ENCODE assay signal across 8 cellular contexts in the genomic region with DNA sequence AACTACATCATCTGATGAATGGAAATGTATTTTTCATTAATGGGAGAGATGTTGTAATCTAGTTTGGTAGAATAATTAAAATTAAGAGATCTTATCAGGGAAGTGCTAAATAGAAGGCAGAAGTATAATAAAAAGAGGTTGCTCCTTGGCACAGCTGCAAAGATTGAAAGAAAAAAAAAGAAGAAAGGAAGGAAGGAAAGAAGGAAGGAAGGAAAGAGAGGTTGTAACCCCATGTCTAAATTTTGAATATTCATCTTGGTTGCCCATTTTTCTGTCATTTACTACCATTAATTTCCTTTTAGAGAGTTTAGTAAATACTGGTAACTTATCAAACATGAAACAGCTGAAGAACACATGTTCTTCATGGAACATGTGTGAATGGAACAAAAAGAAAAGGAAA. TPM values are rescaled to one million over a fixed set of nuclear protein-coding genes. Genes with fewer than 3 reads are reported as not detected.
DNase-seq lines count a peak whose midpoint lies in the region; ATAC-seq, FAIRE-seq and TF ChIP-seq lines count a peak whose summit lies in the region.

No MANE protein-coding gene starts in this region.

- H3K36me3 Mint-ChIP-seq in Calu3 (ENCODE audit: insufficient read depth, unreplicated experiment): peaks cover 40% of the 10 kb centered on the region

- peaks cover 2% of the 10 kb centered on the region for H3K9me3 Mint-ChIP-seq in Calu3 (ENCODE audit: low read depth, unreplicated experiment)

- H3K27ac ChIP-seq in OCI-LY3 (ENCODE audit: low read length) (peak overlapping the region; percentile 89), pancreas (peak overlapping the region in 3 of 4 donors; percentile 6 to 91 (median 87)), foreskin keratinocyte (no peak overlapping the region)

- peak overlapping the region; percentile 52 for H2AFZ ChIP-seq in OCI-LY3 (ENCODE audit: low read depth, low read length)

- H3K4me3 ChIP-seq in OCI-LY3 (ENCODE audit: low read length) (peak overlapping the region; percentile 81), endocrine pancreas (ENCODE audit: control insufficient read depth, insufficient read depth, low read length) (peak overlapping the region; percentile 92), pancreas (peak overlapping the region in 2 of 4 donors; percentile 30 to 44)

- peaks cover 14% of the 10 kb centered on the region for H3K27me3 Mint-ChIP-seq in Calu3 (ENCODE audit: unreplicated experiment)

- no TSS peak for BruUV-seq in Calu3 (replicated peaks; lab: Mats Ljungman, UMichigan)

- peak in 2 of 4 donors; percentile 1 to 3 for ATAC-seq in pancreas
- ATAC-seq in esophagus mucosa: no peak
- no peak for ATAC-seq in foreskin keratinocyte

- TF ChIP-seq CTCF in Calu3 (IDR thresholded peaks at IDR 0.05; ENCODE audit: unreplicated experiment): no peak
- TF ChIP-seq CTCF in OCI-LY3 (IDR thresholded peaks at IDR 0.05; ENCODE audit: low read depth, low read length): no peak
- TF ChIP-seq CTCF in pancreas (IDR thresholded peaks at IDR 0.05): no peak
- TF ChIP-seq CTCF in foreskin keratinocyte (conservative IDR thresholded peaks at IDR 0.05): no peak

- H3K4me3 Mint-ChIP-seq in Calu3 (ENCODE audit: low read depth, unreplicated experiment): peak overlapping the region; percentile 71

- peaks cover 22% of the 10 kb centered on the region for H3K4me1 ChIP-seq in OCI-LY3 (ENCODE audit: low read length)
- H3K4me1 ChIP-seq in endocrine pancreas (ENCODE audit: control insufficient read depth, insufficient read depth, low read length): peaks cover 10% of the 10 kb centered on the region
- peaks cover 5 to 9% (median 7%) of the 10 kb centered on the region in 3 donors for H3K4me1 ChIP-seq in pancreas
- H3K4me1 ChIP-seq in foreskin keratinocyte: no peaks in the 10 kb centered on the region

- CTCF ChIA-PET in Calu3 (lab: Charles Lee): interaction anchor here (0.6 to 4.3 kb wide), 16 partner anchors 9 to 325 kb away, joined by 3 to 23 read pairs (median 7); a partner anchor contains a TSS

- H4K20me1 ChIP-seq in OCI-LY3 (ENCODE audit: insufficient read depth, low read length): no peaks in the 10 kb centered on the region

- H3K9me3 ChIP-seq in OCI-LY3 (ENCODE audit: insufficient read depth, low read length) (no peaks in the 10 kb centered on the region), endocrine pancreas (ENCODE audit: control insufficient read depth, low read length) (no peaks in the 10 kb centered on the region), pancreas (no peaks in the 10 kb centered on the region)

- H3K79me2 ChIP-seq in OCI-LY3 (ENCODE audit: low read length): no peaks in the 10 kb centered on the region

- peak overlapping the region; percentile 60 for H3K4me2 ChIP-seq in OCI-LY3 (ENCODE audit: low read length)

- H3K27ac Mint-ChIP-seq in Calu3 (ENCODE audit: unreplicated experiment): peak overlapping the region; percentile 100

- peak overlapping the region; percentile 62 for H3K9ac ChIP-seq in OCI-LY3 (ENCODE audit: low read length)
- H3K9ac ChIP-seq in endocrine pancreas (ENCODE audit: control insufficient read depth, insufficient read depth, low read length): no peak overlapping the region

- H3K36me3 ChIP-seq in OCI-LY3 (replicated peaks; ENCODE audit: low read depth, low read length) (no peaks in the 10 kb centered on the region), endocrine pancreas (ENCODE audit: control insufficient read depth, insufficient read depth, low read length) (no peaks in the 10 kb centered on the region), pancreas (no peaks in the 10 kb centered on the region)

- no peak for DNase-seq in Calu3
- DNase-seq in pancreas: no peak
- no peak for DNase-seq in D341Med (ENCODE audit: low spot score)
- no peak for DNase-seq in foreskin keratinocyte
- no peak for DNase-seq in NCI-H1417 (lab: John Stamatoyannopoulos, UW)

- intact Hi-C loops in Calu3 (cut with micrococcal nuclease; ENCODE audit: unreplicated experiment) (no loop called here), pancreas (cut with DNase I) (no loop called here)

- no peaks in the 10 kb centered on the region for H3K27me3 ChIP-seq in OCI-LY3 (ENCODE audit: low read depth, low read length)
- H3K27me3 ChIP-seq in endocrine pancreas (ENCODE audit: control insufficient read depth, insufficient read depth, low read length): no peaks in the 10 kb centered on the region
- H3K27me3 ChIP-seq in pancreas: no peaks in the 10 kb centered on the region
- no peaks in the 10 kb centered on the region for H3K27me3 ChIP-seq in foreskin keratinocyte

- FAIRE-seq in pancreas (lab: Jason Lieb, UNC): no peak

- peaks cover 45% of the 10 kb centered on the region for H3K4me1 Mint-ChIP-seq in Calu3 (ENCODE audit: low read depth, unreplicated experiment)

RNA-seq across cellular contexts. Expression of a gene that starts 10.5 kb away (rescaled TPM):
- 101 and 106 TPM in 2 replicates for total RNA-seq in Calu3 (2022)
- 10 to 100 TPM; 31.1 to 53.0 (median 37.6) TPM for total RNA-seq in pancreas
- 10 to 100 TPM; 13.5 to 16.4 TPM for polyA plus RNA-seq in pancreas
- 33.0 TPM for total RNA-seq in esophagus mucosa
- total RNA-seq in foreskin keratinocyte: 14.7 and 15.2 TPM in 2 replicates
- polyA plus RNA-seq in foreskin keratinocyte: 3.1 and 3.6 TPM in 2 replicates

RNA-seq across cellular contexts. Expression of a gene that starts 11.1 kb away (rescaled TPM):
- total RNA-seq in Calu3 (2022): 24.4 and 33.9 TPM in 2 replicates
- total RNA-seq in pancreas: 10 to 100 TPM in 3 of 6 donors, 1 to 10 TPM in 3; 8.7 to 17.5 (median 9.7) TPM
- polyA plus RNA-seq in pancreas: 10 to 100 TPM in 1 of 2 donors, 1 to 10 TPM in 1; 5.4 to 13.1 TPM
- 23.7 TPM for total RNA-seq in esophagus mucosa
- 3.0 and 3.6 TPM in 2 replicates for total RNA-seq in foreskin keratinocyte
- polyA plus RNA-seq in foreskin keratinocyte: 0.58 and 0.69 TPM in 2 replicates
